In genomic region chr11:115454525-115454924, GRCh38 we compare ENCODE assay signal across 26 cellular contexts.
"Had no signal": no experiment of that assay in that cellular context is flagged by ENCODE, and none has a peak within 500 bp of the region (broad histone marks: within the 10 kb centered on the region; RNA-seq: fewer than 3 reads in every experiment).

No MANE protein-coding gene starts in this region.

- H3K36me3 ChIP-seq: ascending aorta, breast epithelium, cardiac muscle cell, colonic mucosa had no signal

- H3K4me1 ChIP-seq: ascending aorta, breast epithelium, colonic mucosa had no signal

- H3K4me3 ChIP-seq: ascending aorta, breast epithelium, cardiac muscle cell, colonic mucosa had no signal

- H3K9me3 ChIP-seq: ascending aorta, breast epithelium, colonic mucosa had no signal

- DNase-seq: activated CD4-positive, alpha-beta memory T cell treated with anti-CD3 and anti-CD28 coated beads, Interleukin-2, amount 10 ng/mL, durations not matched to agents 7 days and 5 days; activated CD4-positive, alpha-beta T cell treated with anti-CD3 and anti-CD28 coated beads for 4 hours; activated CD4-positive, alpha-beta T cell treated with anti-CD3 and anti-CD28 coated beads, Interleukin-2, amount 10 ng/mL, durations not matched to agents 7 days and 5 days; activated CD4-positive, alpha-beta T cell treated with anti-CD3 and anti-CD28 coated beads, Interleukin-2, amount 50 U/mL, for 4 hours; activated CD4-positive, CD25-positive, alpha-beta regulatory T cell; activated CD4-positive, CD25-positive, alpha-beta regulatory T cell treated with anti-CD3 and anti-CD28 coated beads, Interleukin-2, amount 50 U/mL, for 72 hours; activated CD8-positive, alpha-beta memory T cell treated with anti-CD3 and anti-CD28 coated beads, Interleukin-2, amount 50 U/mL, for 48 hours; activated gamma-delta T cell; activated naive CD4-positive, alpha-beta T cell; activated naive CD4-positive, alpha-beta T cell treated with anti-CD3 and anti-CD28 coated beads, Interleukin-2, amount 10 ng/mL, durations not matched to agents 7 days and 5 days; activated naive CD8-positive, alpha-beta T cell treated with anti-CD3 and anti-CD28 coated beads, Interleukin-2, amount 10 ng/mL, durations not matched to agents 7 days and 5 days; activated T-cell treated with anti-CD3 and anti-CD28 coated beads for 4 hours; activated T-cell treated with anti-CD3 and anti-CD28 coated beads, Interleukin-2, amount 50 U/mL, for 24 hours; activated T-cell treated with anti-CD3 and anti-CD28 coated beads, Interleukin-2, amount 50 U/mL, for 72 hours; central memory CD4-positive, alpha-beta T cell; cerebellar nuclear complex; colonic mucosa; effector CD8-positive, alpha-beta T cell; foreskin fibroblast; head of caudate nucleus; T-helper 2 cell had no signal

- H3K27me3 ChIP-seq: ascending aorta, breast epithelium, cardiac muscle cell, colonic mucosa had no signal

- ATAC-seq: activated naive CD4-positive, alpha-beta T cell treated with anti-CD3 and anti-CD28 coated beads, Interleukin-2, amount 50 U/mL, for 72 hours; activated T-cell treated with anti-CD3 and anti-CD28 coated beads, Interleukin-2, amount 50 U/mL, for 72 hours; esophagus mucosa had no signal

- H3K27ac ChIP-seq: ascending aorta, breast epithelium, cardiac muscle cell, colonic mucosa had no signal
